In the genomic region with DNA sequence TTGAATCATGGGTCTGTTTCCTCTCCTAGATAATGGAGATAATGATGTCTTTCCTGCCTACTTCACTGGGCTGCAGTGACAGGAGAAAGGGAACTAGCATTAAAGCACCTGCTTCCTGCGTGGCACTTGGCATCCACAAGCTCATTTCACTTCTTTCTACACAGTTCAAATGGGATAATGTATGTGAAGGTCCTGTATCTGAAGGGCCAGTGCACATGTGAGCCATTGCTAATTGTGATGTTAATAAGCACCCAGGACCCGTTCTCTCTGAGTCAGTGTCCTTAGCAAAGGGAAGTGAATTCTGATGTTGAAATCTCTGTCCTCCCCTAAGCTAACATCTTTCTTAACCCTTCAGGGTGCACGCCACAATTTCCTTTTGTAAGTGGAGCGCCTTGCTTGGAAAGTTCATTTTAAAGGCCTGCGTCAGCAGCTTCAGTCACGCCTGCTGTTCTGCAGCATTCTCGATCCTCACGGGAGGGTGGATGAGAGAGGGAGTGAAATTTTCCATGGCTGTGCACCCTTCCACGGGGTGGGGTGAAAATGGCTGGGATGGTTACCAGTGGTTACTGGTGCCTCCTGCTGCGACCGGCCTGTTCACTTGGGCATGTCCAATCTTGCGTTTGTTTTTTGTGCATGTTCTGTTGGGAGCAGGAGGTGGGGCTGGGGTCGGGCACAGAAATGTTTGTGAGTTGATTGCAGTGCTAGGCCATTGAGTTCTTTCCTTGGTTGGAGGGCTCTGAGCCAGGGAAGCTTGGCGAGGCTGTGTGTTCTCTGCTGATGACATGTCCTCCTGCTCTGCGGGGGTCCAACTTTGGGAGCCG, we compare ENCODE assay signal across 8 cellular contexts. TPM values are rescaled to one million over a fixed set of nuclear protein-coding genes. Genes with fewer than 3 reads are reported as not detected.
DNase-seq lines count a peak whose midpoint lies in the region; ATAC-seq and TF ChIP-seq lines count a peak whose summit lies in the region.

No MANE protein-coding gene starts in this region.

- TF ChIP-seq POLR2A in esophagus muscularis mucosa (IDR thresholded peaks at IDR 0.05; ENCODE audit: low read depth), result no peak

- intact Hi-C loops in esophagus muscularis mucosa (cut with DNase I), result no loop called here

- H3K27me3 Mint-ChIP-seq in GM23338 (ENCODE audit: insufficient read depth, low read depth, poor library complexity) (peaks cover 21% of the 10 kb centered on the region), neural progenitor cell (ENCODE audit: insufficient read depth, low read depth) (no peaks in the 10 kb centered on the region)

- peaks cover 73% of the 10 kb centered on the region for H3K4me1 Mint-ChIP-seq in GM23338
- peaks cover 46% of the 10 kb centered on the region for H3K4me1 Mint-ChIP-seq in neural progenitor cell

- H3F3A ChIP-seq in GM23338 (replicated peaks; ENCODE audit: low read depth) (no peaks in the 10 kb centered on the region; the same call in 1 of the 2 replicates), neural progenitor cell (ENCODE audit: low read depth) (no peaks in the 10 kb centered on the region)

- H3K36me3 ChIP-seq in GM23338 (ENCODE audit: insufficient read depth) (no peaks in the 10 kb centered on the region), esophagus muscularis mucosa (no peaks in the 10 kb centered on the region), neural progenitor cell (no peaks in the 10 kb centered on the region)

- H3K9me3 ChIP-seq in esophagus muscularis mucosa (no peaks in the 10 kb centered on the region), neural progenitor cell (ENCODE audit: low read depth) (no peaks in the 10 kb centered on the region)

- H3K4me3 ChIP-seq in GM23338 (no peak overlapping the region), esophagus muscularis mucosa (no peak overlapping the region), neural progenitor cell (no peak overlapping the region)

- H3K27ac ChIP-seq in GM23338 (ENCODE audit: low read depth) (peak overlapping the region; percentile 50), esophagus muscularis mucosa (replicated peaks in 1 of 4) (peak overlapping the region; percentile 41 to 64 (median 50)), neural progenitor cell (no peak overlapping the region)

- ATAC-seq in GM23338 (peak; percentile 40), GM21825 (IDR thresholded peaks at IDR 0.05; ENCODE audit: unreplicated experiment) (no peak), HG03139 (IDR thresholded peaks at IDR 0.05; ENCODE audit: unreplicated experiment) (no peak), GM21717 (IDR thresholded peaks at IDR 0.05; ENCODE audit: unreplicated experiment) (no peak), GM19035 (IDR thresholded peaks at IDR 0.05; ENCODE audit: unreplicated experiment) (no peak)

- peaks cover 68% of the 10 kb centered on the region for H3K4me1 ChIP-seq in GM23338 (ENCODE audit: insufficient read depth)
- H3K4me1 ChIP-seq in esophagus muscularis mucosa, result peaks cover 87 to 98% (median 92%) of the 10 kb centered on the region in 4 donors
- peaks cover 31% of the 10 kb centered on the region for H3K4me1 ChIP-seq in neural progenitor cell

- H3K4me2 ChIP-seq in GM23338 (peak overlapping the region; percentile 67), neural progenitor cell (peak overlapping the region; percentile 12)

- H3K27me3 ChIP-seq in GM23338 (ENCODE audit: insufficient read depth) (no peaks in the 10 kb centered on the region), esophagus muscularis mucosa (no peaks in the 10 kb centered on the region), neural progenitor cell (no peaks in the 10 kb centered on the region)

- H3K27ac Mint-ChIP-seq in GM23338 (peak overlapping the region; percentile 90), neural progenitor cell (peak overlapping the region; percentile 84)

- peak overlapping the region; percentile 3; the same call in 1 of the 3 replicates for H3K4me3 Mint-ChIP-seq in GM23338
- H3K4me3 Mint-ChIP-seq in neural progenitor cell, result peak overlapping the region; percentile 65

- H3K36me3 Mint-ChIP-seq in GM23338 (ENCODE audit: low read depth) (peaks cover 23% of the 10 kb centered on the region), neural progenitor cell (no peaks in the 10 kb centered on the region)

- H2AFZ ChIP-seq in GM23338, result no peak overlapping the region
- H2AFZ ChIP-seq in neural progenitor cell (replicated peaks), result no peak overlapping the region

- DNase-seq in GM23338 (ENCODE audit: low spot score) (peak; percentile 71), NOMO-1 treated with dmso at 0.1 percent for 144 hours (lab: John Stamatoyannopoulos, UW; ENCODE audit: unreplicated experiment) (peak; percentile 83), esophagus muscularis mucosa (ENCODE audit: extremely low spot score) (no peak), neural progenitor cell (ENCODE audit: low spot score) (no peak)

- 46% methylated on average over 15 of the region's 16 CpGs for WGBS in esophagus muscularis mucosa

- H4K20me1 ChIP-seq in GM23338 (replicated peaks; ENCODE audit: insufficient read depth) (peaks cover 2% of the 10 kb centered on the region; the same call in 1 of the 2 replicates), neural progenitor cell (ENCODE audit: low read depth) (peaks cover 21% of the 10 kb centered on the region)

- peaks cover 100% of the 10 kb centered on the region for H3K79me2 ChIP-seq in GM23338 (replicated peaks; ENCODE audit: insufficient read depth)
- H3K79me2 ChIP-seq in neural progenitor cell (ENCODE audit: low read depth), result peaks cover 62% of the 10 kb centered on the region

- H3K9me2 ChIP-seq in GM23338 (ENCODE audit: insufficient read depth), result no peaks in the 10 kb centered on the region

- no peak for TF ChIP-seq CTCF in GM23338 (conservative IDR thresholded peaks at IDR 0.05; ENCODE audit: low read depth in 2 of 2)
- no peak for TF ChIP-seq CTCF in esophagus muscularis mucosa (IDR thresholded peaks at IDR 0.05)
- TF ChIP-seq CTCF in neural progenitor cell (IDR thresholded peaks at IDR 0.05), result no peak

- TF ChIP-seq EP300 in esophagus muscularis mucosa (IDR thresholded peaks at IDR 0.05), result no peak

- no peak overlapping the region for H3K9ac ChIP-seq in neural progenitor cell

- H3K9me3 Mint-ChIP-seq in GM23338, result no peaks in the 10 kb centered on the region
- no peaks in the 10 kb centered on the region for H3K9me3 Mint-ChIP-seq in neural progenitor cell

TF ChIP-seq in GM23338, 12 proteins besides CTCF, POLR2A, EP300 and RAD21:
- TF ChIP-seq NANOG (IDR thresholded peaks at IDR 0.05; ENCODE audit: borderline replicate concordance) (no peak), EZH2 (IDR thresholded peaks at IDR 0.05; ENCODE audit: low read depth, unreplicated experiment) (no peak), ZNF114 (CRISPR knock-in tag; IDR thresholded peaks at IDR 0.05) (no peak), STAT1 (IDR thresholded peaks at IDR 0.05; ENCODE audit: unreplicated experiment) (no peak), EZH2phosphoT487 (IDR thresholded peaks at IDR 0.05; ENCODE audit: unreplicated experiment) (no peak), CREB1 (CRISPR knock-in tag; IDR thresholded peaks at IDR 0.05; ENCODE audit: low read depth) (no peak), JUNB (IDR thresholded peaks at IDR 0.05; ENCODE audit: unreplicated experiment) (no peak)
- TF ChIP-seq, protein P1, sequence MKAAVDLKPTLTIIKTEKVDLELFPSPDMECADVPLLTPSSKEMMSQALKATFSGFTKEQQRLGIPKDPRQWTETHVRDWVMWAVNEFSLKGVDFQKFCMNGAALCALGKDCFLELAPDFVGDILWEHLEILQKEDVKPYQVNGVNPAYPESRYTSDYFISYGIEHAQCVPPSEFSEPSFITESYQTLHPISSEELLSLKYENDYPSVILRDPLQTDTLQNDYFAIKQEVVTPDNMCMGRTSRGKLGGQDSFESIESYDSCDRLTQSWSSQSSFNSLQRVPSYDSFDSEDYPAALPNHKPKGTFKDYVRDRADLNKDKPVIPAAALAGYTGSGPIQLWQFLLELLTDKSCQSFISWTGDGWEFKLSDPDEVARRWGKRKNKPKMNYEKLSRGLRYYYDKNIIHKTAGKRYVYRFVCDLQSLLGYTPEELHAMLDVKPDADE (IDR thresholded peaks at IDR 0.05), result no peak

RNA-seq across cellular contexts. Expression of a gene that starts 59.2 kb away (rescaled TPM):
- 197 and 229 TPM in 2 replicates for total RNA-seq in GM23338 (2014; rRNA removed; shearing (Covaris generic))
- polyA plus RNA-seq in GM23338 (2016; fragmentation: Nextera tagmentation; extraction: Ambion mirVana), result 70.0 and 76.6 TPM in 2 replicates
- 100 to 1,000 TPM; 114 to 188 (median 151) TPM for total RNA-seq in esophagus muscularis mucosa
- total RNA-seq in neural progenitor cell (ENCODE audit: low replicate concordance), result 30.1 and 45.8 TPM in 2 replicates

Comparison
In these comparisons a context has a peak if more than half of its experiments do, and no peak if none do; other contexts are left out.
1. DNase-seq: peak in GM23338 (single experiment) and NOMO-1 treated with dmso at 0.1 percent for 144 hours (single experiment); none in esophagus muscularis mucosa (single experiment) and neural progenitor cell (single experiment).